15 cellular contexts compared by ENCODE assay signal in genomic region chr16:75486014-75486404, GRCh38. TPM values are rescaled to one million over a fixed set of nuclear protein-coding genes. Genes with fewer than 3 reads are reported as not detected.
A peak's percentile ranks its signal among the peaks of the same experiment; 100 is the strongest.
DNase-seq lines count a peak whose midpoint lies in the region; ATAC-seq and TF ChIP-seq lines count a peak whose summit lies in the region.
"Had no signal": no experiment of that assay in that cellular context is flagged by ENCODE, and none has a peak within 500 bp of the region (broad histone marks: within the 10 kb centered on the region; RNA-seq: fewer than 3 reads in every experiment).

No MANE protein-coding gene starts in this region.

- H3K79me2 ChIP-seq in SU-DHL-6 (ENCODE audit: insufficient read depth, low read length) = no peaks in the 10 kb centered on the region

- DNase-seq in GM06990 (ENCODE audit: extremely low read depth, insufficient read length) (no peak), NCI-H1105 treated with DMSO at 0.1 percent for 48 hours (lab: John Stamatoyannopoulos, UW) (peak; percentile 76), left ventricle myocardium superior (no peak), tibial nerve (ENCODE audit: low spot score in 2 of 2) (no peak)
- DNase-seq: HFFc6, midbrain, right cardiac atrium, SW 1271 had no signal

- no peak overlapping the region for H2AFZ ChIP-seq in SU-DHL-6 (ENCODE audit: low read depth, low read length, severe bottlenecking)

- 88 to 92% methylated on average over 8 of the region's 8 CpGs for WGBS in tibial nerve, 2 donors

- intact Hi-C loops in left ventricle myocardium superior (cut with micrococcal nuclease) = no loop called here

- H3F3A ChIP-seq in SU-DHL-6 (ENCODE audit: insufficient read depth) = peaks cover 22% of the 10 kb centered on the region

- H3K4me1 ChIP-seq in mucosa of rectum (ENCODE audit: control insufficient read depth in 2 of 2, insufficient read depth in 2 of 2, low read length in 2 of 2) = peaks cover 11 to 18% of the 10 kb centered on the region in 2 donors
- H3K4me1 ChIP-seq in tibial nerve = no peaks in the 10 kb centered on the region
- H3K4me1 ChIP-seq: breast epithelium had no signal

- no peak for TF ChIP-seq EP300 in tibial nerve (IDR thresholded peaks at IDR 0.05)

- H3K27me3 ChIP-seq in GM06990 (replicated peaks; ENCODE audit: control insufficient read depth, insufficient read depth, low read length) = no peaks in the 10 kb centered on the region
- no peaks in the 10 kb centered on the region for H3K27me3 ChIP-seq in SU-DHL-6 (ENCODE audit: low read length)
- no peaks in the 10 kb centered on the region for H3K27me3 ChIP-seq in mucosa of rectum (ENCODE audit: control insufficient read depth in 2 of 2, insufficient read depth in 2 of 2, low read length in 2 of 2)
- H3K27me3 ChIP-seq in tibial nerve = no peaks in the 10 kb centered on the region
- H3K27me3 ChIP-seq: breast epithelium had no signal

- no peaks in the 10 kb centered on the region for H4K20me1 ChIP-seq in SU-DHL-6 (ENCODE audit: low read depth, low read length)

- H3K36me3 ChIP-seq in GM06990 (ENCODE audit: control insufficient read depth, insufficient read depth, low read length) = no peaks in the 10 kb centered on the region
- no peaks in the 10 kb centered on the region for H3K36me3 ChIP-seq in SU-DHL-6 (ENCODE audit: low read length)
- no peaks in the 10 kb centered on the region for H3K36me3 ChIP-seq in mucosa of rectum (ENCODE audit: control insufficient read depth in 2 of 2, insufficient read depth in 2 of 2, low read length in 2 of 2)
- no peaks in the 10 kb centered on the region for H3K36me3 ChIP-seq in tibial nerve
- H3K36me3 ChIP-seq: breast epithelium had no signal

- H3K4me2 ChIP-seq in SU-DHL-6 (ENCODE audit: low read depth, low read length, poor library complexity, severe bottlenecking) = peak overlapping the region; percentile 58

- H3K27ac ChIP-seq in SU-DHL-6 (ENCODE audit: low read depth, low read length) (peak overlapping the region; percentile 92), mucosa of rectum (ENCODE audit: low read depth in 2 of 2, low read length in 2 of 2) (peak overlapping the region; percentile 80), tibial nerve (no peak overlapping the region)
- H3K27ac ChIP-seq: breast epithelium had no signal

- TF ChIP-seq POLR2A in tibial nerve (IDR thresholded peaks at IDR 0.05) = no peak

- no peaks in the 10 kb centered on the region for H3K9me2 ChIP-seq in SU-DHL-6 (replicated peaks; ENCODE audit: insufficient read depth, low read length)

- H3K9me3 ChIP-seq in SU-DHL-6 (ENCODE audit: insufficient read depth, low read length) = no peaks in the 10 kb centered on the region
- H3K9me3 ChIP-seq in mucosa of rectum (ENCODE audit: control insufficient read depth in 2 of 2, low read length in 2 of 2) = no peaks in the 10 kb centered on the region
- H3K9me3 ChIP-seq in tibial nerve = no peaks in the 10 kb centered on the region
- H3K9me3 ChIP-seq: breast epithelium had no signal

- H3K4me3 ChIP-seq in GM06990 (replicated peaks; ENCODE audit: low read depth, low read length) = 0 out of 2 replicates have a peak overlapping the region, but pooled peaks have one; percentile 22
- H3K4me3 ChIP-seq in SU-DHL-6 (ENCODE audit: insufficient read depth, low read length, poor library complexity, severe bottlenecking) = peak overlapping the region; percentile 19
- H3K4me3 ChIP-seq in mucosa of rectum (ENCODE audit: low read length in 2 of 2) = peak overlapping the region; percentile 8 to 56
- H3K4me3 ChIP-seq in tibial nerve = no peak overlapping the region
- H3K4me3 ChIP-seq: breast epithelium had no signal

- H3K9ac ChIP-seq in SU-DHL-6 (ENCODE audit: low read length) (peak overlapping the region; percentile 46), mucosa of rectum (ENCODE audit: low read depth in 1 of 2, low read length in 2 of 2) (peak overlapping the region in 1 of 2 donors; percentile 42)

- ATAC-seq in HG03108 (IDR thresholded peaks at IDR 0.05; ENCODE audit: unreplicated experiment) = no peak
- ATAC-seq in GM19395 (IDR thresholded peaks at IDR 0.05; ENCODE audit: unreplicated experiment) = no peak
- no peak for ATAC-seq in left ventricle myocardium superior
- ATAC-seq: right cardiac atrium had no signal

- TF ChIP-seq CTCF in GM06990 (IDR thresholded peaks at IDR 0.05; ENCODE audit: insufficient read depth, low read length, poor library complexity, severe bottlenecking) (no peak), SU-DHL-6 (IDR thresholded peaks at IDR 0.05; ENCODE audit: insufficient read depth, low read length, poor library complexity, severe bottlenecking) (no peak), tibial nerve (IDR thresholded peaks at IDR 0.05) (no peak)

RNA-seq across cellular contexts. Expression of gene CHST6, which starts 9.2 kb away (rescaled TPM):
- total RNA-seq in left ventricle myocardium superior (0.27 TPM), tibial nerve (1 to 10 TPM in 1 of 4 donors, under 1 TPM in 3; under 0.01 to 3.9 (median 0.40) TPM)
- total RNA-seq: activated T-helper 2 cell treated with anti-CD3 and anti-CD28 coated beads, Interferon-gamma antibody, Interleukin-2, Interleukin-4, amounts not matched to agents 10 μg/mL and 5 μg/mL and 100 μg/mL, durations not matched to agents 14 hours and 24 hours and 36 hours; subcutaneous adipose tissue had no signal

RNA-seq across cellular contexts. Expression of gene TMEM170A, which starts 21.5 kb away (rescaled TPM):
- total RNA-seq in left ventricle myocardium superior (8.6 TPM), tibial nerve (10 to 100 TPM; 14.1 to 36.6 (median 21.8) TPM)

RNA-seq across cellular contexts. Expression of gene CHST5, which starts 49.9 kb away (rescaled TPM):
- total RNA-seq in left ventricle myocardium superior (0.07 TPM), tibial nerve (under 1 TPM in 1 of 4 donors, not detected in 3; 0.30 TPM)
- total RNA-seq: activated T-helper 2 cell treated with anti-CD3 and anti-CD28 coated beads, Interferon-gamma antibody, Interleukin-2, Interleukin-4, amounts not matched to agents 10 μg/mL and 5 μg/mL and 100 μg/mL, durations not matched to agents 14 hours and 24 hours and 36 hours; HFFc6 had no signal

RNA-seq across cellular contexts. Expression of gene CFDP1, which starts 52.7 kb away (rescaled TPM):
- total RNA-seq in left ventricle myocardium superior (24.7 TPM), tibial nerve (100 to 1,000 TPM in 1 of 4 donors, 10 to 100 TPM in 3; 35.6 to 120 (median 62.4) TPM)

Comparison
In these comparisons a context has a peak if more than half of its experiments do, and no peak if none do; other contexts are left out.
1. H3K4me3 ChIP-seq: peak in GM06990 (single experiment), SU-DHL-6 (single experiment) and mucosa of rectum (2 of 2); none in tibial nerve (0 of 4).
2. H3K27ac ChIP-seq: peak in SU-DHL-6 (single experiment) and mucosa of rectum (2 of 2); none in tibial nerve (0 of 4).